ENCODE assay signal across 8 cellular contexts in the genomic region with DNA sequence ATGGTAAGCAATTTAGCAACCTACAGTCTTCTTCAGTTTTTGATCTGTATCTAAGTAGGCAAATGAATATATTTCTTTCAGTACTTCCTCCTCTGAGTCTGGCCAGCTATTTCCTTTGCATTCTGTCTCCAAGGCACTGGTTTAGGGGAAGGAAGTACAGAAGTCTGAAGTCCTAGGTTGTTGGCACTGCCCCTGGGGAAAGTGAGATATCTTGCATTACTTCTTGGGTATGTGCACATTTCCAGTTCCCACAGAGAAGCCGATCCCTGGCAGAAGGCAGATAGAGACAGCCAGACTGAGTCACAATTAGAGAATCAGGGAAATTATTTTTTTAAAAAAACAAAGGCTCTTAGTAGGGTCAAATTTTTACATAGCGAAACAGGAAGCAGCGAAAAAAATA.
A peak's percentile ranks its signal among the peaks of the same experiment; 100 is the strongest.
DNase-seq lines count a peak whose midpoint lies in the region; ATAC-seq and TF ChIP-seq lines count a peak whose summit lies in the region.

No MANE protein-coding gene starts in this region.

- H3K4me3 Mint-ChIP-seq in osteocyte (ENCODE audit: unreplicated experiment) = peak overlapping the region; percentile 65

- H3K27me3 Mint-ChIP-seq in osteocyte (ENCODE audit: unreplicated experiment) = no peaks in the 10 kb centered on the region

- H3K36me3 Mint-ChIP-seq in osteocyte (ENCODE audit: unreplicated experiment) = no peaks in the 10 kb centered on the region

- TF ChIP-seq CTCF in osteocyte (IDR thresholded peaks at IDR 0.05) = no peak

- H3K27ac Mint-ChIP-seq in osteocyte (ENCODE audit: unreplicated experiment) = peak overlapping the region; percentile 89

- ATAC-seq in esophagus mucosa (peak; percentile 76), GM21367 (IDR thresholded peaks at IDR 0.05; ENCODE audit: unreplicated experiment) (no peak), GM21526 (IDR thresholded peaks at IDR 0.05; ENCODE audit: low FRiP score, unreplicated experiment) (no peak)

- H3K9me3 Mint-ChIP-seq in osteocyte (ENCODE audit: unreplicated experiment) = peaks cover 3% of the 10 kb centered on the region

- peaks cover 42% of the 10 kb centered on the region for H3K4me1 Mint-ChIP-seq in osteocyte (ENCODE audit: unreplicated experiment)

- DNase-seq in GM04504 (ENCODE audit: low read depth) (peak; percentile 27), RPMI7951 (ENCODE audit: low read depth) (peak; percentile 67), osteocyte (ENCODE audit: extremely low spot score, unreplicated experiment) (no peak), NCI-H526 treated with DMSO at 0.1 percent for 48 hours (lab: John Stamatoyannopoulos, UW) (no peak), NCI-H345 (lab: John Stamatoyannopoulos, UW) (no peak)

Comparison
In these comparisons a context has a peak if more than half of its experiments do, and no peak if none do; other contexts are left out.
1. DNase-seq: peak in GM04504 (single experiment) and RPMI7951 (single experiment); none in osteocyte (single experiment), NCI-H526 treated with DMSO at 0.1 percent for 48 hours (single experiment) and NCI-H345 (single experiment).